22 cellular contexts compared by ENCODE assay signal in genomic region chr12:115840159-115840558, GRCh38.
DNase-seq lines count a peak whose midpoint lies in the region; TF ChIP-seq lines count a peak whose summit lies in the region.
"Had no signal": no experiment of that assay in that cellular context is flagged by ENCODE, and none has a peak within 500 bp of the region (broad histone marks: within the 10 kb centered on the region; RNA-seq: fewer than 3 reads in every experiment).

No MANE protein-coding gene starts in this region.

- H3K9me3 Mint-ChIP-seq in activated T-helper 1 cell treated with anti-CD3 and anti-CD28 coated beads, Interleukin-12 subunit alpha, Interleukin-12 subunit beta, Interleukin-2, Interleukin-4 antibody, amounts not matched to agents 30 ng/mL and 10 ng/mL and 1 ng/mL, durations not matched to agents 14 hours and 24 hours and 36 hours: no peaks in the 10 kb centered on the region
- no peaks in the 10 kb centered on the region for H3K9me3 Mint-ChIP-seq in osteocyte (ENCODE audit: unreplicated experiment)
- H3K9me3 Mint-ChIP-seq: activated CD4-positive, alpha-beta memory T cell treated with anti-CD3 and anti-CD28 coated beads for 36 hours had no signal

- H3K36me3 Mint-ChIP-seq in activated T-helper 1 cell treated with anti-CD3 and anti-CD28 coated beads, Interleukin-12 subunit alpha, Interleukin-12 subunit beta, Interleukin-2, Interleukin-4 antibody, amounts not matched to agents 30 ng/mL and 10 ng/mL and 1 ng/mL, durations not matched to agents 14 hours and 24 hours and 36 hours (ENCODE audit: low read depth): no peaks in the 10 kb centered on the region
- no peaks in the 10 kb centered on the region for H3K36me3 Mint-ChIP-seq in osteocyte (ENCODE audit: unreplicated experiment)
- H3K36me3 Mint-ChIP-seq: activated CD4-positive, alpha-beta memory T cell treated with anti-CD3 and anti-CD28 coated beads for 36 hours; CD4-positive, CD25-positive, alpha-beta regulatory T cell had no signal

- H3K27me3 Mint-ChIP-seq in activated T-helper 1 cell treated with anti-CD3 and anti-CD28 coated beads, Interleukin-12 subunit alpha, Interleukin-12 subunit beta, Interleukin-2, Interleukin-4 antibody, amounts not matched to agents 30 ng/mL and 10 ng/mL and 1 ng/mL, durations not matched to agents 14 hours and 24 hours and 36 hours (ENCODE audit: insufficient read depth): no peaks in the 10 kb centered on the region
- H3K27me3 Mint-ChIP-seq in osteocyte (ENCODE audit: unreplicated experiment): no peaks in the 10 kb centered on the region
- H3K27me3 Mint-ChIP-seq: activated CD4-positive, alpha-beta memory T cell treated with anti-CD3 and anti-CD28 coated beads for 36 hours; CD4-positive, CD25-positive, alpha-beta regulatory T cell had no signal

- no peak overlapping the region for H3K4me3 ChIP-seq in epithelial cell of esophagus (ENCODE audit: low read length)
- H3K4me3 ChIP-seq: dorsolateral prefrontal cortex had no signal

- H3K4me3 Mint-ChIP-seq in activated T-helper 1 cell treated with anti-CD3 and anti-CD28 coated beads, Interleukin-12 subunit alpha, Interleukin-12 subunit beta, Interleukin-2, Interleukin-4 antibody, amounts not matched to agents 30 ng/mL and 10 ng/mL and 1 ng/mL, durations not matched to agents 14 hours and 24 hours and 36 hours: no peak overlapping the region
- H3K4me3 Mint-ChIP-seq in osteocyte (ENCODE audit: unreplicated experiment): no peak overlapping the region
- H3K4me3 Mint-ChIP-seq: activated CD4-positive, alpha-beta memory T cell treated with anti-CD3 and anti-CD28 coated beads for 36 hours; CD4-positive, CD25-positive, alpha-beta regulatory T cell; nephron progenitor cell had no signal

- intact Hi-C loops in activated T-helper 1 cell treated with anti-CD3 and anti-CD28 coated beads, Interleukin-12 subunit alpha, Interleukin-12 subunit beta, Interleukin-2, Interleukin-4 antibody, amounts not matched to agents 30 ng/mL and 10 ng/mL and 1 ng/mL, durations not matched to agents 14 hours and 24 hours and 36 hours (cut with micrococcal nuclease): no loop called here

- H3K27ac Mint-ChIP-seq in activated T-helper 1 cell treated with anti-CD3 and anti-CD28 coated beads, Interleukin-12 subunit alpha, Interleukin-12 subunit beta, Interleukin-2, Interleukin-4 antibody, amounts not matched to agents 30 ng/mL and 10 ng/mL and 1 ng/mL, durations not matched to agents 14 hours and 24 hours and 36 hours: no peak overlapping the region
- no peak overlapping the region for H3K27ac Mint-ChIP-seq in osteocyte (ENCODE audit: unreplicated experiment)
- H3K27ac Mint-ChIP-seq: activated CD4-positive, alpha-beta memory T cell treated with anti-CD3 and anti-CD28 coated beads for 36 hours; CD4-positive, CD25-positive, alpha-beta regulatory T cell; nephron progenitor cell had no signal

- DNase-seq in SHP77 (lab: John Stamatoyannopoulos, UW) (peak; percentile 3 to 49), SHP77 treated with DMSO at 0.1 percent for 48 hours (lab: John Stamatoyannopoulos, UW) (no peak), NCI-H510A (lab: John Stamatoyannopoulos, UW) (peak; percentile 39), epithelial cell of esophagus (ENCODE audit: low read depth) (peak; percentile 2), T-helper 1 cell (no peak), GM19240 (ENCODE audit: insufficient read length, low spot score) (no peak), osteocyte (ENCODE audit: extremely low spot score, unreplicated experiment) (no peak)
- DNase-seq in activated T-helper 1 cell treated with anti-CD3 and anti-CD28 coated beads, Interleukin-12 subunit alpha, Interleukin-12 subunit beta, Interleukin-2, Interleukin-4 antibody, amounts not matched to agents 30 ng/mL and 10 ng/mL and 1 ng/mL, durations not matched to agents 14 hours and 24 hours and 36 hours (ENCODE audit: low spot score): no peak
- DNase-seq: activated CD4-positive, alpha-beta memory T cell treated with anti-CD3 and anti-CD28 coated beads for 36 hours; activated naive CD4-positive, alpha-beta T cell; activated T-cell treated with anti-CD3 and anti-CD28 coated beads for 4 hours; CD4-positive, CD25-positive, alpha-beta regulatory T cell; central memory CD4-positive, alpha-beta T cell; DND-41; dorsolateral prefrontal cortex; erythroblast; left cardiac atrium; midbrain; NCI-H2227 treated with DMSO at 0.1 percent for 48 hours; nephron progenitor cell; posterior cingulate gyrus; stimulated activated CD4-positive, alpha-beta T cell treated with anti-CD3 and anti-CD28 coated beads, Interleukin-4, amount 100 ng/mL, for 24 hours had no signal

- TF ChIP-seq CTCF in epithelial cell of esophagus (IDR thresholded peaks at IDR 0.05; ENCODE audit: insufficient read depth, low read depth, low read length, missing control alignments) (no peak), osteocyte (IDR thresholded peaks at IDR 0.05) (no peak)

- H3K4me1 Mint-ChIP-seq in activated T-helper 1 cell treated with anti-CD3 and anti-CD28 coated beads, Interleukin-12 subunit alpha, Interleukin-12 subunit beta, Interleukin-2, Interleukin-4 antibody, amounts not matched to agents 30 ng/mL and 10 ng/mL and 1 ng/mL, durations not matched to agents 14 hours and 24 hours and 36 hours (ENCODE audit: low read depth): no peaks in the 10 kb centered on the region
- H3K4me1 Mint-ChIP-seq in osteocyte (ENCODE audit: unreplicated experiment): no peaks in the 10 kb centered on the region
- H3K4me1 Mint-ChIP-seq: CD4-positive, CD25-positive, alpha-beta regulatory T cell had no signal

Comparison
In these comparisons a context has a peak if more than half of its experiments do, and no peak if none do; other contexts are left out.
1. DNase-seq: peak in SHP77 (2 of 2), NCI-H510A (single experiment) and epithelial cell of esophagus (single experiment); none in SHP77 treated with DMSO at 0.1 percent for 48 hours (single experiment), T-helper 1 cell (0 of 5), activated T-helper 1 cell treated with anti-CD3 and anti-CD28 coated beads, Interleukin-12 subunit alpha, Interleukin-12 subunit beta, Interleukin-2, Interleukin-4 antibody, amounts not matched to agents 30 ng/mL and 10 ng/mL and 1 ng/mL, durations not matched to agents 14 hours and 24 hours and 36 hours (single experiment), GM19240 (single experiment) and osteocyte (single experiment).